Comparison of ENCODE assay signal across 8 cellular contexts in the genomic region with DNA sequence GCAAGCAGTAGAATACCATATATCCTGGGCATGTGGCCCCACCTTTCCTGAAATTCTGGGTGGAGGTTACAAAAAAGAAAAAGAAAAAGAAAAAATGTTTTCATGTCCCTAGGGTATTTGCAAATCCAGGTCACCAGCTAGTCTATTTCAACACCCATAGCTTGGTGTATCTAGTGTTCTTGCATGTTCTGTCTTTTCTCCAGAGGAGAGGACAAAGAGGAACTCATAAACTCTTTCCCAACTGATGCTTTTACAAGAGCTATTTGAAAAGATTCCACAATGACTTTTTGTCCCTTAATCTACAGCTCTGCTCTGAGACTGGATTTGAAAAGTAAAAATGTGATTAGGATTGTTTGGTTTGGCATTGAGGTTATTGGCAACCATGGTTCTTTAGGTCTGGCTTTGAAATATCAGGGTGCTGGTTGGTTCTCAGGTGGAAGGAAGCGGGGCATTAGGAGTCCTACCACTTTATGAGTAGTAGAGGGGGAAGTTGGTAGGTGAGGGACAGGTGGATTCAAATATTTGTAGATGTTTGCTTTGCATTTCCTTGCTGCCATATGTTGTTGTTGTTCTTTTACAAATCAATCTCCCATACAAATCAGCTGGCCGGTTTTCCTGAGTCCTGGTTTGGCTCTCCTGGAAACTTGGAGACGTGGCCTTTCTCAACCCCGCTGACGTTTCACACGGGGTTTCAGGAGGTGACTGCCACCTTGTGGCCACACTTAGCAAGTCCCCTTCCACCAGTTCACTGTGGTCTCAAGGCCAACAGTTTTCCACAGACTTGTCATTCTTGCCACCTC.
DNase-seq lines count a peak whose midpoint lies in the region; ATAC-seq and TF ChIP-seq lines count a peak whose summit lies in the region.

No MANE protein-coding gene starts in this region.

- no peaks in the 10 kb centered on the region for H3K9me3 ChIP-seq in colonic mucosa
- no peaks in the 10 kb centered on the region for H3K9me3 ChIP-seq in liver (ENCODE audit: control insufficient read depth in 4 of 4, low read length in 3 of 4)

- H3K9ac ChIP-seq in colonic mucosa (ENCODE audit: low read depth in 2 of 2, low read length in 2 of 2) (no peak overlapping the region), liver (ENCODE audit: low read depth in 1 of 2, low read length in 2 of 2) (no peak overlapping the region)

- intact Hi-C loops in colonic mucosa (cut with DNase I) = loop anchor here (2.0 to 5.0 kb wide), 2 partner anchors 167 to 287 kb away; no protein-coding TSS in a partner anchor

- TF ChIP-seq CTCF in colonic mucosa (IDR thresholded peaks at IDR 0.05) (peak; percentile 71), liver (IDR thresholded peaks at IDR 0.05; ENCODE audit: low read depth, low read length, missing input control) (peak; percentile 95)

- H3K4me3 ChIP-seq in colonic mucosa = no peak overlapping the region
- no peak overlapping the region for H3K4me3 ChIP-seq in liver (ENCODE audit: low read depth in 1 of 3, low read length in 3 of 3)

- peak; percentile 63 for ATAC-seq in HG02970 (IDR thresholded peaks at IDR 0.05; ENCODE audit: low FRiP score, unreplicated experiment)

- 16% methylated on average over 6 of the region's 6 CpGs for WGBS in liver

- H3K27ac ChIP-seq in colonic mucosa = no peak overlapping the region
- H3K27ac ChIP-seq in liver (ENCODE audit: low read depth in 1 of 2, low read length in 2 of 2) = no peak overlapping the region

- H3K27me3 ChIP-seq in colonic mucosa (no peaks in the 10 kb centered on the region), liver (ENCODE audit: control insufficient read depth in 4 of 4, insufficient read depth in 4 of 4, low read length in 3 of 4) (no peaks in the 10 kb centered on the region)

- H3K4me1 ChIP-seq in colonic mucosa (no peaks in the 10 kb centered on the region), liver (ENCODE audit: control insufficient read depth in 4 of 4, insufficient read depth in 4 of 4, low read length in 3 of 4) (peaks cover 0 to 4% (median 0%) of the 10 kb centered on the region in 4 donors)

- peak; percentile 16 for DNase-seq in DMS79 treated with DMSO at 0.1 percent for 48 hours (lab: John Stamatoyannopoulos, UW)
- no peak for DNase-seq in DMS79 (lab: John Stamatoyannopoulos, UW)
- DNase-seq in NCI-H2227 treated with DMSO at 0.1 percent for 48 hours (lab: John Stamatoyannopoulos, UW) = peak; percentile 51
- DNase-seq in activated CD4-positive, alpha-beta T cell treated with anti-CD3 and anti-CD28 coated beads for 4 hours = peak; percentile 57 to 73
- peak; percentile 74 for DNase-seq in colonic mucosa
- DNase-seq in stimulated activated CD4-positive, alpha-beta T cell treated with anti-CD3 and anti-CD28 coated beads, Interleukin-4, amount 100 ng/mL, for 48 hours (ENCODE audit: low read depth in 2 of 2) = peak; percentile 44 to 50

- TF ChIP-seq RAD21 in liver (IDR thresholded peaks at IDR 0.05) = peak; percentile 96 to 98

- H3K36me3 ChIP-seq in colonic mucosa (no peaks in the 10 kb centered on the region), liver (ENCODE audit: control insufficient read depth in 4 of 4, insufficient read depth in 3 of 4, low read depth in 1 of 4, low read length in 3 of 4) (no peaks in the 10 kb centered on the region)

TF ChIP-seq in liver, 16 proteins besides CTCF, POLR2A, EP300 and RAD21:
- TF ChIP-seq RXRA (IDR thresholded peaks at IDR 0.05) (peak; percentile 31 to 75), EGR1 (IDR thresholded peaks at IDR 0.05; ENCODE audit: low read depth in 2 of 2) (no peak), NR2F2 (IDR thresholded peaks at IDR 0.05) (peak; percentile 76)
